In the genomic region with DNA sequence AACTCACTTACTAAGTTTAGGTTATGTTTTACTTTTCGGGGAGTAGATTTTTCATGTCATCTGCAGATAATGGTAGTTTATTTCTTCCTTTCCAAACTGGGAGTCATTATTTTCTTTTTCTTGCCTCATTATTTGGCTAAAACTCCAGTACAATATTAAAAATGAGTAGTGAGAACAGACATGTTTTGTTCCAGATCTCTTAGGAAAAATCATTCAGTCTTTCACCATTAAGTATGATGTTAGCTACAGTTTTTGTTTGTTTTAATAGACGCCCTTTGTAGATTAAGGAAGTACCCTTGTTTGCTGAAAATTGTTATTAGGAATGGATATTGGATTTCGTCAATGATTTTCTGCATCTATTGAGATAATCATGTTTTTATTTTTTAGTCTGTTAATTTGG, we compare ENCODE assay signal across 34 cellular contexts.
"Had no signal": no experiment of that assay in that cellular context is flagged by ENCODE, and none has a peak within 500 bp of the region (broad histone marks: within the 10 kb centered on the region; RNA-seq: fewer than 3 reads in every experiment).

No MANE protein-coding gene starts in this region.

- FAIRE-seq: astrocyte, bronchial epithelial cell had no signal

- H3K36me3 ChIP-seq: adrenal gland, ascending aorta, brain microvascular endothelial cell, breast epithelium, cardiac muscle cell had no signal

- H3K9me3 ChIP-seq: adrenal gland, body of pancreas had no signal

- H3K4me3 ChIP-seq: adrenal gland, ascending aorta, body of pancreas, breast epithelium, cardiac muscle cell had no signal

- H3K27ac ChIP-seq: adrenal gland, ascending aorta, body of pancreas, brain microvascular endothelial cell, breast epithelium, cardiac muscle cell had no signal

- H3K27me3 ChIP-seq: adrenal gland, ascending aorta, body of pancreas, brain microvascular endothelial cell, breast epithelium, cardiac muscle cell had no signal

- ATAC-seq: activated naive CD4-positive, alpha-beta T cell treated with anti-CD3 and anti-CD28 coated beads, Interleukin-2, amount 50 U/mL, for 72 hours; activated naive CD8-positive, alpha-beta T cell treated with anti-CD3 and anti-CD28 coated beads, Interleukin-2, amount 50 U/mL, for 24 hours; activated T-cell treated with anti-CD3 and anti-CD28 coated beads, Interleukin-2, amount 50 U/mL, for 4 hours; activated T-cell treated with anti-CD3 and anti-CD28 coated beads, Interleukin-2, amount 50 U/mL, for 72 hours; activated T-helper 17 cell treated with anti-CD3 and anti-CD28 coated beads, Interleukin-2, amount 50 U/mL, for 72 hours; body of pancreas had no signal

- H3K4me1 ChIP-seq: adrenal gland, ascending aorta, body of pancreas, breast epithelium had no signal

- DNase-seq: activated effector memory CD4-positive, alpha-beta T cell treated with anti-CD3 and anti-CD28 coated beads, Interleukin-2, amount 50 U/mL, for 16 hours; activated effector memory CD4-positive, alpha-beta T cell treated with Interleukin-2 at 50 U/mL for 16 hours; activated gamma-delta T cell; activated gamma-delta T cell treated with Interleukin-2 at 50 U/mL for 16 hours; activated naive CD4-positive, alpha-beta T cell; activated naive CD4-positive, alpha-beta T cell treated with anti-CD3 and anti-CD28 coated beads for 36 hours; activated naive CD4-positive, alpha-beta T cell treated with anti-CD3 and anti-CD28 coated beads, Interleukin-2, amount 10 ng/mL, durations not matched to agents 7 days and 5 days; activated naive CD4-positive, alpha-beta T cell treated with anti-CD3 and anti-CD28 coated beads, Interleukin-2, amount 50 U/mL, for 16 hours; activated naive CD4-positive, alpha-beta T cell treated with Interleukin-2 at 50 U/mL for 16 hours; activated naive CD8-positive, alpha-beta T cell treated with anti-CD3 and anti-CD28 coated beads for 36 hours; activated naive CD8-positive, alpha-beta T cell treated with anti-CD3 and anti-CD28 coated beads, Interleukin-2, amount 10 ng/mL, durations not matched to agents 7 days and 5 days; activated naive CD8-positive, alpha-beta T cell treated with anti-CD3 and anti-CD28 coated beads, Interleukin-2, amount 50 U/mL, for 24 hours; activated T-cell treated with anti-CD3 and anti-CD28 coated beads, Interleukin-2, amount 50 U/mL, for 1 hour; activated T-cell treated with anti-CD3 and anti-CD28 coated beads, Interleukin-2, amount 50 U/mL, for 24 hours; activated T-cell treated with anti-CD3 and anti-CD28 coated beads, Interleukin-2, amount 50 U/mL, for 4 hours; activated T-cell treated with anti-CD3 and anti-CD28 coated beads, Interleukin-2, amount 50 U/mL, for 48 hours; activated T-cell treated with anti-CD3 and anti-CD28 coated beads, Interleukin-2, amount 50 U/mL, for 72 hours; adrenal gland; amniotic stem cell; amygdala; anterior cingulate cortex; aorta; body of pancreas; brain microvascular endothelial cell; caudate nucleus; central memory CD4-positive, alpha-beta T cell; cerebellar nuclear complex had no signal
